In the genomic region with DNA sequence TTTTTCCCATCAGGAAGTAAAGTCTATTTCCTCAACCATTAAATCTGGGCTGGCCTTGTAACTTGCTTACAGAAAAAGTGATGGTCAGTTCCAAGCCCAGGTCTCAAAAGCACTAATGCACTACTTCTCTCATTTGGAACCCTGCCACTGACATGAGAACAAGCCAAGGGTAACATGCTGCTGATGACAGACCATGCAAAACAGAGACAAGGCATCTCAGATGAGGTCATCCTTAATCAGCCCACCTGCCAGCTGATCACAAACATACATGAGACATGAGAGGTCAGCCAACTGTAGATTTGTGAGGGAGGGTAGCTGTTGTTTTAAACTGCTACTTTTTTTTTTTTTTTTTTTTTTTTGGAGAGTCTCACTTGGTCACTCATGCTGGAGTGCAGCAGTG, we compare ENCODE assay signal across 13 cellular contexts. TPM values are rescaled to one million over a fixed set of nuclear protein-coding genes. Genes with fewer than 3 reads are reported as not detected.
A peak's percentile ranks its signal among the peaks of the same experiment; 100 is the strongest.
DNase-seq lines count a peak whose midpoint lies in the region; ATAC-seq and TF ChIP-seq lines count a peak whose summit lies in the region.
"Had no signal": no experiment of that assay in that cellular context is flagged by ENCODE, and none has a peak within 500 bp of the region (broad histone marks: within the 10 kb centered on the region; RNA-seq: fewer than 3 reads in every experiment).

No MANE protein-coding gene starts in this region.

- TF ChIP-seq CTCF in AG09319 (IDR thresholded peaks at IDR 0.05; ENCODE audit: low read depth, low read length) (no peak), foreskin fibroblast (IDR thresholded peaks at IDR 0.05; ENCODE audit: low read depth, low read length) (no peak), spleen (IDR thresholded peaks at IDR 0.05 in 8 of 11, conservative IDR thresholded peaks at IDR 0.05 in 3 of 11) (no peak)

- H3K9me3 ChIP-seq in spleen: no peaks in the 10 kb centered on the region

- DNase-seq in AG09319 (ENCODE audit: extremely low read depth, low read depth) (peak; percentile 59), foreskin fibroblast (peak; percentile 43 to 75), NCI-H1694 (lab: John Stamatoyannopoulos, UW) (no peak), spleen (no peak)
- DNase-seq: activated B cell treated with CpG ODN at 0.5 μM for 24 hours, anterior cingulate cortex, C1 segment of cervical spinal cord, NCI-H524 treated with DMSO at 0.1 percent for 48 hours, nephron progenitor cell had no signal

- H3K4me1 ChIP-seq in spleen: no peaks in the 10 kb centered on the region

- peaks cover 0 to 67% (median 37%) of the 10 kb centered on the region in 6 donors for H3K36me3 ChIP-seq in spleen

- ATAC-seq in GM18868 (IDR thresholded peaks at IDR 0.05; ENCODE audit: unreplicated experiment) (peak; percentile 60), SK-N-SH treated with all-trans-retinoic acid at 6 μM for 48 hours (peak; percentile 31; the same call in 1 of the 3 replicates), HG03520 (IDR thresholded peaks at IDR 0.05; ENCODE audit: unreplicated experiment) (no peak), GM18519 (IDR thresholded peaks at IDR 0.05; ENCODE audit: low FRiP score, unreplicated experiment) (no peak)

- TF ChIP-seq POLR2A in spleen (IDR thresholded peaks at IDR 0.05): no peak

- intact Hi-C loops in spleen (cut with DNase I; ENCODE audit: low total_unique reads): no loop called here

- H3K27me3 ChIP-seq in spleen (replicated peaks in 1 of 7): no peaks in the 10 kb centered on the region

- H3K4me3 ChIP-seq in foreskin fibroblast (ENCODE audit: low read depth in 1 of 2, low read length in 2 of 2): no peak overlapping the region
- H3K4me3 ChIP-seq in spleen: no peak overlapping the region

- no peak overlapping the region for H3K27ac ChIP-seq in spleen

TF ChIP-seq in SK-N-SH treated with all-trans-retinoic acid at 6 μM for 48 hours, 23 proteins besides CTCF, POLR2A, EP300 and RAD21:
- TF ChIP-seq TCF4 (CRISPR knock-in tag; IDR thresholded peaks at IDR 0.05; ENCODE audit: borderline replicate concordance) (no peak), SNAI2 (CRISPR knock-in tag; IDR thresholded peaks at IDR 0.05) (no peak), ZC3H10 (CRISPR knock-in tag; IDR thresholded peaks at IDR 0.05) (no peak), ZNF70 (CRISPR knock-in tag; IDR thresholded peaks at IDR 0.05) (no peak; the same call in 1 of the 2 replicates), ESRRG (CRISPR knock-in tag; IDR thresholded peaks at IDR 0.05) (no peak), ISL1 (CRISPR knock-in tag; IDR thresholded peaks at IDR 0.05) (peak; percentile 79), RARB (CRISPR knock-in tag; IDR thresholded peaks at IDR 0.05) (no peak), GLIS3 (CRISPR knock-in tag; IDR thresholded peaks at IDR 0.05) (no peak)
- TF ChIP-seq, protein P1, sequence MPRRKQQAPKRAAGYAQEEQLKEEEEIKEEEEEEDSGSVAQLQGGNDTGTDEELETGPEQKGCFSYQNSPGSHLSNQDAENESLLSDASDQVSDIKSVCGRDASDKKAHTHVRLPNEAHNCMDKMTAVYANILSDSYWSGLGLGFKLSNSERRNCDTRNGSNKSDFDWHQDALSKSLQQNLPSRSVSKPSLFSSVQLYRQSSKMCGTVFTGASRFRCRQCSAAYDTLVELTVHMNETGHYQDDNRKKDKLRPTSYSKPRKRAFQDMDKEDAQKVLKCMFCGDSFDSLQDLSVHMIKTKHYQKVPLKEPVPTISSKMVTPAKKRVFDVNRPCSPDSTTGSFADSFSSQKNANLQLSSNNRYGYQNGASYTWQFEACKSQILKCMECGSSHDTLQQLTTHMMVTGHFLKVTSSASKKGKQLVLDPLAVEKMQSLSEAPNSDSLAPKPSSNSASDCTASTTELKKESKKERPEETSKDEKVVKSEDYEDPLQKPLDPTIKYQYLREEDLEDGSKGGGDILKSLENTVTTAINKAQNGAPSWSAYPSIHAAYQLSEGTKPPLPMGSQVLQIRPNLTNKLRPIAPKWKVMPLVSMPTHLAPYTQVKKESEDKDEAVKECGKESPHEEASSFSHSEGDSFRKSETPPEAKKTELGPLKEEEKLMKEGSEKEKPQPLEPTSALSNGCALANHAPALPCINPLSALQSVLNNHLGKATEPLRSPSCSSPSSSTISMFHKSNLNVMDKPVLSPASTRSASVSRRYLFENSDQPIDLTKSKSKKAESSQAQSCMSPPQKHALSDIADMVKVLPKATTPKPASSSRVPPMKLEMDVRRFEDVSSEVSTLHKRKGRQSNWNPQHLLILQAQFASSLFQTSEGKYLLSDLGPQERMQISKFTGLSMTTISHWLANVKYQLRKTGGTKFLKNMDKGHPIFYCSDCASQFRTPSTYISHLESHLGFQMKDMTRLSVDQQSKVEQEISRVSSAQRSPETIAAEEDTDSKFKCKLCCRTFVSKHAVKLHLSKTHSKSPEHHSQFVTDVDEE (CRISPR knock-in tag; IDR thresholded peaks at IDR 0.05): 0 out of 2 replicates have a peak, but pooled peaks have one; percentile 35
- TF ChIP-seq, protein P2, sequence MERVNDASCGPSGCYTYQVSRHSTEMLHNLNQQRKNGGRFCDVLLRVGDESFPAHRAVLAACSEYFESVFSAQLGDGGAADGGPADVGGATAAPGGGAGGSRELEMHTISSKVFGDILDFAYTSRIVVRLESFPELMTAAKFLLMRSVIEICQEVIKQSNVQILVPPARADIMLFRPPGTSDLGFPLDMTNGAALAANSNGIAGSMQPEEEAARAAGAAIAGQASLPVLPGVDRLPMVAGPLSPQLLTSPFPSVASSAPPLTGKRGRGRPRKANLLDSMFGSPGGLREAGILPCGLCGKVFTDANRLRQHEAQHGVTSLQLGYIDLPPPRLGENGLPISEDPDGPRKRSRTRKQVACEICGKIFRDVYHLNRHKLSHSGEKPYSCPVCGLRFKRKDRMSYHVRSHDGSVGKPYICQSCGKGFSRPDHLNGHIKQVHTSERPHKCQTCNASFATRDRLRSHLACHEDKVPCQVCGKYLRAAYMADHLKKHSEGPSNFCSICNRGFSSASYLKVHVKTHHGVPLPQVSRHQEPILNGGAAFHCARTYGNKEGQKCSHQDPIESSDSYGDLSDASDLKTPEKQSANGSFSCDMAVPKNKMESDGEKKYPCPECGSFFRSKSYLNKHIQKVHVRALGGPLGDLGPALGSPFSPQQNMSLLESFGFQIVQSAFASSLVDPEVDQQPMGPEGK (CRISPR knock-in tag; IDR thresholded peaks at IDR 0.05; ENCODE audit: borderline replicate concordance): no peak
- TF ChIP-seq, protein P3, sequence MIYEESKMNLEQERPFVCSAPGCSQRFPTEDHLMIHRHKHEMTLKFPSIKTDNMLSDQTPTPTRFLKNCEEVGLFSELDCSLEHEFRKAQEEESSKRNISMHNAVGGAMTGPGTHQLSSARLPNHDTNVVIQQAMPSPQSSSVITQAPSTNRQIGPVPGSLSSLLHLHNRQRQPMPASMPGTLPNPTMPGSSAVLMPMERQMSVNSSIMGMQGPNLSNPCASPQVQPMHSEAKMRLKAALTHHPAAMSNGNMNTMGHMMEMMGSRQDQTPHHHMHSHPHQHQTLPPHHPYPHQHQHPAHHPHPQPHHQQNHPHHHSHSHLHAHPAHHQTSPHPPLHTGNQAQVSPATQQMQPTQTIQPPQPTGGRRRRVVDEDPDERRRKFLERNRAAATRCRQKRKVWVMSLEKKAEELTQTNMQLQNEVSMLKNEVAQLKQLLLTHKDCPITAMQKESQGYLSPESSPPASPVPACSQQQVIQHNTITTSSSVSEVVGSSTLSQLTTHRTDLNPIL (CRISPR knock-in tag; IDR thresholded peaks at IDR 0.05; ENCODE audit: low read depth): peak; percentile 72; the same call in 1 of the 2 replicates
- TF ChIP-seq, protein P4, sequence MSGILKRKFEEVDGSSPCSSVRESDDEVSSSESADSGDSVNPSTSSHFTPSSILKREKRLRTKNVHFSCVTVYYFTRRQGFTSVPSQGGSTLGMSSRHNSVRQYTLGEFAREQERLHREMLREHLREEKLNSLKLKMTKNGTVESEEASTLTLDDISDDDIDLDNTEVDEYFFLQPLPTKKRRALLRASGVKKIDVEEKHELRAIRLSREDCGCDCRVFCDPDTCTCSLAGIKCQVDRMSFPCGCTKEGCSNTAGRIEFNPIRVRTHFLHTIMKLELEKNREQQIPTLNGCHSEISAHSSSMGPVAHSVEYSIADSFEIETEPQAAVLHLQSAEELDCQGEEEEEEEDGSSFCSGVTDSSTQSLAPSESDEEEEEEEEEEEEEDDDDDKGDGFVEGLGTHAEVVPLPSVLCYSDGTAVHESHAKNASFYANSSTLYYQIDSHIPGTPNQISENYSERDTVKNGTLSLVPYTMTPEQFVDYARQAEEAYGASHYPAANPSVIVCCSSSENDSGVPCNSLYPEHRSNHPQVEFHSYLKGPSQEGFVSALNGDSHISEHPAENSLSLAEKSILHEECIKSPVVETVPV (CRISPR knock-in tag; IDR thresholded peaks at IDR 0.05): no peak
TF ChIP-seq in SK-N-SH treated with all-trans-retinoic acid at 6 μM for 48 hours: peak in this region for 3.

RNA-seq across cellular contexts. Expression of a gene that starts 16.2 kb away (rescaled TPM):
- total RNA-seq in spleen: 10 to 100 TPM; 28.1 to 58.4 (median 36.9) TPM
- 10 to 100 TPM; 20.6 to 26.0 (median 24.8) TPM for polyA plus RNA-seq in spleen

RNA-seq across cellular contexts. Expression of a gene that starts 31.2 kb away (rescaled TPM):
- total RNA-seq in spleen: 10 to 100 TPM; 32.6 to 97.9 (median 52.0) TPM
- 10 to 100 TPM; 18.1 to 23.1 (median 20.0) TPM for polyA plus RNA-seq in spleen

RNA-seq across cellular contexts. Expression of a gene that starts 31.4 kb away (rescaled TPM):
- 10 to 100 TPM; 13.3 to 18.2 (median 15.9) TPM for total RNA-seq in spleen
- polyA plus RNA-seq in spleen: 1 to 10 TPM; 1.5 to 2.1 (median 1.8) TPM

RNA-seq across cellular contexts. Expression of a gene that starts 45.9 kb away (rescaled TPM):
- total RNA-seq in spleen: 10 to 100 TPM in 2 of 7 donors, 1 to 10 TPM in 5; 2.9 to 24.5 (median 5.5) TPM
- 1 to 10 TPM; 1.7 to 2.2 (median 1.7) TPM for polyA plus RNA-seq in spleen

Comparison
In these comparisons a context has a peak if more than half of its experiments do, and no peak if none do; other contexts are left out.
1. DNase-seq: peak in AG09319 (single experiment) and foreskin fibroblast (2 of 2); none in NCI-H1694 (single experiment) and spleen (single experiment).
2. ATAC-seq: peak in GM18868 (single experiment) and SK-N-SH treated with all-trans-retinoic acid at 6 μM for 48 hours (single experiment); none in HG03520 (single experiment) and GM18519 (single experiment).